In the genomic region with DNA sequence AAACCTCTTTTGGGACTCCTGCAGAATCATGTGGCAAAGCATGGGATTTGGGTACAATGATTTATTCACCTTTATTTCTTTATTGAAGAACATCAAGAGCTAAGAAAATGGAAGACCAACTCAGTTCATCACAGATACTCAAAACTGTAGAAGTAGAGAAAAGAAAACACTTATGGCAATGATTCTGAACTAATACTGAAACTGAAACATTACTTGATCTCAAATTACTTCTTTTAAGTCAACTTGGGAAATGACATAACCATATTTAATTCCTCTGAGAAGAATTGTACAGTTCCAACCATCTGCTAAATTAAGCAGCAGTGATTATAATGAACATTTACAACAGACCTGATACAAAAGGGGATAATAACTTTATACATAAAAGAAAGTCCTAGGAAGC, we compare ENCODE assay signal across 1 cellular context.
TF ChIP-seq lines count a peak whose summit lies in the region.

No MANE protein-coding gene starts in this region.

TF ChIP-seq in GM12878, 131 proteins besides CTCF, POLR2A, EP300 and RAD21 (continued from another document):
- TF ChIP-seq, protein P1, sequence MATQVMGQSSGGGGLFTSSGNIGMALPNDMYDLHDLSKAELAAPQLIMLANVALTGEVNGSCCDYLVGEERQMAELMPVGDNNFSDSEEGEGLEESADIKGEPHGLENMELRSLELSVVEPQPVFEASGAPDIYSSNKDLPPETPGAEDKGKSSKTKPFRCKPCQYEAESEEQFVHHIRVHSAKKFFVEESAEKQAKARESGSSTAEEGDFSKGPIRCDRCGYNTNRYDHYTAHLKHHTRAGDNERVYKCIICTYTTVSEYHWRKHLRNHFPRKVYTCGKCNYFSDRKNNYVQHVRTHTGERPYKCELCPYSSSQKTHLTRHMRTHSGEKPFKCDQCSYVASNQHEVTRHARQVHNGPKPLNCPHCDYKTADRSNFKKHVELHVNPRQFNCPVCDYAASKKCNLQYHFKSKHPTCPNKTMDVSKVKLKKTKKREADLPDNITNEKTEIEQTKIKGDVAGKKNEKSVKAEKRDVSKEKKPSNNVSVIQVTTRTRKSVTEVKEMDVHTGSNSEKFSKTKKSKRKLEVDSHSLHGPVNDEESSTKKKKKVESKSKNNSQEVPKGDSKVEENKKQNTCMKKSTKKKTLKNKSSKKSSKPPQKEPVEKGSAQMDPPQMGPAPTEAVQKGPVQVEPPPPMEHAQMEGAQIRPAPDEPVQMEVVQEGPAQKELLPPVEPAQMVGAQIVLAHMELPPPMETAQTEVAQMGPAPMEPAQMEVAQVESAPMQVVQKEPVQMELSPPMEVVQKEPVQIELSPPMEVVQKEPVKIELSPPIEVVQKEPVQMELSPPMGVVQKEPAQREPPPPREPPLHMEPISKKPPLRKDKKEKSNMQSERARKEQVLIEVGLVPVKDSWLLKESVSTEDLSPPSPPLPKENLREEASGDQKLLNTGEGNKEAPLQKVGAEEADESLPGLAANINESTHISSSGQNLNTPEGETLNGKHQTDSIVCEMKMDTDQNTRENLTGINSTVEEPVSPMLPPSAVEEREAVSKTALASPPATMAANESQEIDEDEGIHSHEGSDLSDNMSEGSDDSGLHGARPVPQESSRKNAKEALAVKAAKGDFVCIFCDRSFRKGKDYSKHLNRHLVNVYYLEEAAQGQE (IDR thresholded peaks at IDR 0.05; ENCODE audit: low read depth, low read length) = no peak
- no peak for TF ChIP-seq YBX1 (IDR thresholded peaks at IDR 0.05)
- TF ChIP-seq HDAC2 (IDR thresholded peaks at IDR 0.05) = no peak
- TF ChIP-seq NRF1 (conservative IDR thresholded peaks at IDR 0.05; ENCODE audit: low read depth, low read length) = no peak
- peak; percentile 32; the same call in 1 of the 2 replicates for TF ChIP-seq NFIC (IDR thresholded peaks at IDR 0.05; ENCODE audit: low read depth, low read length)
- no peak for TF ChIP-seq EZH2 (IDR thresholded peaks at IDR 0.05; ENCODE audit: borderline replicate concordance, control insufficient read depth, low read depth, low read length)
- TF ChIP-seq, protein P2, sequence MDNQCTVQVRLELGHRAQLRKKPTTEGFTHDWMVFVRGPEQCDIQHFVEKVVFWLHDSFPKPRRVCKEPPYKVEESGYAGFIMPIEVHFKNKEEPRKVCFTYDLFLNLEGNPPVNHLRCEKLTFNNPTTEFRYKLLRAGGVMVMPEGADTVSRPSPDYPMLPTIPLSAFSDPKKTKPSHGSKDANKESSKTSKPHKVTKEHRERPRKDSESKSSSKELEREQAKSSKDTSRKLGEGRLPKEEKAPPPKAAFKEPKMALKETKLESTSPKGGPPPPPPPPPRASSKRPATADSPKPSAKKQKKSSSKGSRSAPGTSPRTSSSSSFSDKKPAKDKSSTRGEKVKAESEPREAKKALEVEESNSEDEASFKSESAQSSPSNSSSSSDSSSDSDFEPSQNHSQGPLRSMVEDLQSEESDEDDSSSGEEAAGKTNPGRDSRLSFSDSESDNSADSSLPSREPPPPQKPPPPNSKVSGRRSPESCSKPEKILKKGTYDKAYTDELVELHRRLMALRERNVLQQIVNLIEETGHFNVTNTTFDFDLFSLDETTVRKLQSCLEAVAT (IDR thresholded peaks at IDR 0.05) = 0 out of 2 replicates have a peak, but pooled peaks have one; percentile 29
- TF ChIP-seq POU2F2 (IDR thresholded peaks at IDR 0.05; ENCODE audit: borderline replicate concordance, low read depth, low read length) = no peak
- TF ChIP-seq RAD51 (IDR thresholded peaks at IDR 0.05) = no peak
- TF ChIP-seq JUNB (IDR thresholded peaks at IDR 0.05) = peak; percentile 39
- no peak for TF ChIP-seq TCF7 (IDR thresholded peaks at IDR 0.05; ENCODE audit: borderline replicate concordance)
- TF ChIP-seq, protein P3, sequence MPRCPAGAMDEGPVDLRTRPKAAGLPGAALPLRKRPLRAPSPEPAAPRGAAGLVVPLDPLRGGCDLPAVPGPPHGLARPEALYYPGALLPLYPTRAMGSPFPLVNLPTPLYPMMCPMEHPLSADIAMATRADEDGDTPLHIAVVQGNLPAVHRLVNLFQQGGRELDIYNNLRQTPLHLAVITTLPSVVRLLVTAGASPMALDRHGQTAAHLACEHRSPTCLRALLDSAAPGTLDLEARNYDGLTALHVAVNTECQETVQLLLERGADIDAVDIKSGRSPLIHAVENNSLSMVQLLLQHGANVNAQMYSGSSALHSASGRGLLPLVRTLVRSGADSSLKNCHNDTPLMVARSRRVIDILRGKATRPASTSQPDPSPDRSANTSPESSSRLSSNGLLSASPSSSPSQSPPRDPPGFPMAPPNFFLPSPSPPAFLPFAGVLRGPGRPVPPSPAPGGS (IDR thresholded peaks at IDR 0.05; ENCODE audit: borderline replicate concordance, insufficient read depth, low read depth, low read length, poor library complexity, severe bottlenecking) = no peak
- peak; percentile 66 for TF ChIP-seq ATF7 (IDR thresholded peaks at IDR 0.05; ENCODE audit: low read depth)
- 0 out of 2 replicates have a peak, but pooled peaks have one; percentile 32 for TF ChIP-seq MTA2 (IDR thresholded peaks at IDR 0.05; ENCODE audit: low read depth)
TF ChIP-seq in GM12878: peak in this region for 5.
